ENCODE assay signal across 14 cellular contexts in genomic region chr16:74730049-74730683, GRCh38. TPM values are rescaled to one million over a fixed set of nuclear protein-coding genes. Genes with fewer than 3 reads are reported as not detected.
DNase-seq lines count a peak whose midpoint lies in the region; ATAC-seq, FAIRE-seq and TF ChIP-seq lines count a peak whose summit lies in the region.
"Had no signal": no experiment of that assay in that cellular context is flagged by ENCODE, and none has a peak within 500 bp of the region (broad histone marks: within the 10 kb centered on the region; RNA-seq: fewer than 3 reads in every experiment).

No MANE protein-coding gene starts in this region.

- no peak overlapping the region for H3K4me3 ChIP-seq in HEK293 (ENCODE audit: low read depth, low read length)
- no peak overlapping the region for H3K4me3 ChIP-seq in RWPE2 (ENCODE audit: severe bottlenecking)
- no peak overlapping the region for H3K4me3 ChIP-seq in small intestine (ENCODE audit: low read depth in 1 of 2, low read length in 2 of 2)
- H3K4me3 ChIP-seq in adrenal gland = no peak overlapping the region
- H3K4me3 ChIP-seq: esophagus muscularis mucosa, SJSA1 had no signal

- H3K27me3 ChIP-seq in RWPE2 (ENCODE audit: insufficient read depth, poor library complexity, severe bottlenecking) (no peaks in the 10 kb centered on the region), foreskin keratinocyte (no peaks in the 10 kb centered on the region), small intestine (ENCODE audit: control insufficient read depth in 2 of 2, insufficient read depth in 2 of 2, low read length in 2 of 2) (no peaks in the 10 kb centered on the region), adrenal gland (no peaks in the 10 kb centered on the region)
- H3K27me3 ChIP-seq: brain microvascular endothelial cell, SJSA1 had no signal

- no peak for FAIRE-seq in small intestine (lab: Jason Lieb, UNC)
- FAIRE-seq: GM12891 had no signal

- POLR2A ChIA-PET in HEK293 (lab: Yijun Ruan, JAX) = interaction anchor here (0.6 to 0.7 kb wide), 2 partner anchors 16 to 23 kb away, joined by 3 read pairs; no protein-coding TSS in a partner anchor

- no peaks in the 10 kb centered on the region for H3K4me1 ChIP-seq in HEK293 (ENCODE audit: control insufficient read depth, insufficient read depth, low read length)
- peaks cover 14% of the 10 kb centered on the region for H3K4me1 ChIP-seq in RWPE2 (ENCODE audit: insufficient read depth, poor library complexity, severe bottlenecking)
- peaks cover 12% of the 10 kb centered on the region for H3K4me1 ChIP-seq in foreskin keratinocyte
- peaks cover 0 to 5% of the 10 kb centered on the region in 2 donors for H3K4me1 ChIP-seq in small intestine (ENCODE audit: control insufficient read depth in 2 of 2, insufficient read depth in 1 of 2, low read depth in 1 of 2, low read length in 1 of 2)
- H3K4me1 ChIP-seq in adrenal gland (replicated peaks in 1 of 2) = no peaks in the 10 kb centered on the region

- CTCF ChIA-PET in HEK293 (lab: Yijun Ruan, JAX) = interaction anchor here (2.4 kb wide), 1 partner anchor 132 kb away, joined by 12 read pairs; no protein-coding TSS in a partner anchor

- H3K36me3 ChIP-seq in HEK293 (ENCODE audit: control insufficient read depth in 2 of 2, insufficient read depth in 1 of 2, low read length in 2 of 2) (no peaks in the 10 kb centered on the region), RWPE2 (ENCODE audit: low read depth) (no peaks in the 10 kb centered on the region), small intestine (ENCODE audit: control insufficient read depth in 2 of 2, insufficient read depth in 2 of 2, low read length in 2 of 2) (no peaks in the 10 kb centered on the region), adrenal gland (replicated peaks in 1 of 2) (no peaks in the 10 kb centered on the region)
- H3K36me3 ChIP-seq: brain microvascular endothelial cell, esophagus muscularis mucosa, SJSA1 had no signal

- TF ChIP-seq CTCF in HEK293 (tag by site-specific recombination; IDR thresholded peaks at IDR 0.05) = no peak
- TF ChIP-seq CTCF in RWPE2 (IDR thresholded peaks at IDR 0.05; ENCODE audit: poor library complexity, severe bottlenecking) = no peak
- TF ChIP-seq CTCF in foreskin keratinocyte (conservative IDR thresholded peaks at IDR 0.05) = no peak
- TF ChIP-seq CTCF in adrenal gland (IDR thresholded peaks at IDR 0.05) = no peak

- H3K9me3 ChIP-seq in HEK293 (ENCODE audit: control insufficient read depth, insufficient read depth, low read depth, low read length) (no peaks in the 10 kb centered on the region; the same call in 1 of the 2 replicates), RWPE2 (ENCODE audit: severe bottlenecking) (no peaks in the 10 kb centered on the region), small intestine (ENCODE audit: control insufficient read depth, low read depth) (no peaks in the 10 kb centered on the region), adrenal gland (replicated peaks in 1 of 3) (peaks cover 0 to 8% (median 0%) of the 10 kb centered on the region in 3 donors)

- no peak for TF ChIP-seq POLR2A in adrenal gland (IDR thresholded peaks at IDR 0.05)

- ATAC-seq in RWPE2 (ENCODE audit: low read depth) (peak; percentile 76), foreskin keratinocyte (peak; percentile 67), GM19035 (IDR thresholded peaks at IDR 0.05; ENCODE audit: unreplicated experiment) (no peak)
- ATAC-seq: activated T-cell treated with anti-CD3 and anti-CD28 coated beads, Interleukin-2, amount 50 U/mL, for 72 hours had no signal

- WGBS in small intestine, 3 donors = 24 to 43% (median 32%) methylated on average over 6 of the region's 6 CpGs
- 49 to 68% (median 63%) methylated on average over 4 to 6 of the region's 6 CpGs for WGBS in adrenal gland, 4 donors

- intact Hi-C loops in adrenal gland (cut with DNase I) = no loop called here

- H3K27ac ChIP-seq in HEK293 (ENCODE audit: extremely low read depth, low read depth, low read length) = no peak overlapping the region
- peak overlapping the region; percentile 27 for H3K27ac ChIP-seq in RWPE2 (ENCODE audit: poor library complexity, severe bottlenecking)
- peak overlapping the region; percentile 22 for H3K27ac ChIP-seq in foreskin keratinocyte
- peak overlapping the region; percentile 57 to 84 for H3K27ac ChIP-seq in small intestine (ENCODE audit: low read depth in 1 of 2, low read length in 1 of 2)
- H3K27ac ChIP-seq in adrenal gland = no peak overlapping the region
- H3K27ac ChIP-seq: brain microvascular endothelial cell, esophagus muscularis mucosa, SJSA1 had no signal

- DNase-seq in RWPE2 (ENCODE audit: low spot score) (no peak), foreskin keratinocyte (peak; percentile 40 to 63), small intestine (peak; percentile 85), NCI-H2171 treated with DMSO at 0.1 percent for 48 hours (lab: John Stamatoyannopoulos, UW) (no peak), adrenal gland (no peak)
- DNase-seq: activated T-cell treated with anti-CD3 and anti-CD28 coated beads, Interleukin-2, amount 50 U/mL, for 72 hours; brain microvascular endothelial cell; NCI-H524 treated with DMSO at 0.1 percent for 48 hours had no signal

TF ChIP-seq in HEK293, 187 proteins besides CTCF, POLR2A, EP300 and RAD21 (continues in another document):
- TF ChIP-seq KLF8 (tag by site-specific recombination; IDR thresholded peaks at IDR 0.05) = no peak
- no peak for TF ChIP-seq ZNF37A (tag by site-specific recombination; IDR thresholded peaks at IDR 0.05)
- peak; percentile 45 for TF ChIP-seq KLF1 (tag by site-specific recombination; IDR thresholded peaks at IDR 0.05)
- no peak for TF ChIP-seq ZNF174 (tag by site-specific recombination; IDR thresholded peaks at IDR 0.05)
- TF ChIP-seq, protein P1, sequence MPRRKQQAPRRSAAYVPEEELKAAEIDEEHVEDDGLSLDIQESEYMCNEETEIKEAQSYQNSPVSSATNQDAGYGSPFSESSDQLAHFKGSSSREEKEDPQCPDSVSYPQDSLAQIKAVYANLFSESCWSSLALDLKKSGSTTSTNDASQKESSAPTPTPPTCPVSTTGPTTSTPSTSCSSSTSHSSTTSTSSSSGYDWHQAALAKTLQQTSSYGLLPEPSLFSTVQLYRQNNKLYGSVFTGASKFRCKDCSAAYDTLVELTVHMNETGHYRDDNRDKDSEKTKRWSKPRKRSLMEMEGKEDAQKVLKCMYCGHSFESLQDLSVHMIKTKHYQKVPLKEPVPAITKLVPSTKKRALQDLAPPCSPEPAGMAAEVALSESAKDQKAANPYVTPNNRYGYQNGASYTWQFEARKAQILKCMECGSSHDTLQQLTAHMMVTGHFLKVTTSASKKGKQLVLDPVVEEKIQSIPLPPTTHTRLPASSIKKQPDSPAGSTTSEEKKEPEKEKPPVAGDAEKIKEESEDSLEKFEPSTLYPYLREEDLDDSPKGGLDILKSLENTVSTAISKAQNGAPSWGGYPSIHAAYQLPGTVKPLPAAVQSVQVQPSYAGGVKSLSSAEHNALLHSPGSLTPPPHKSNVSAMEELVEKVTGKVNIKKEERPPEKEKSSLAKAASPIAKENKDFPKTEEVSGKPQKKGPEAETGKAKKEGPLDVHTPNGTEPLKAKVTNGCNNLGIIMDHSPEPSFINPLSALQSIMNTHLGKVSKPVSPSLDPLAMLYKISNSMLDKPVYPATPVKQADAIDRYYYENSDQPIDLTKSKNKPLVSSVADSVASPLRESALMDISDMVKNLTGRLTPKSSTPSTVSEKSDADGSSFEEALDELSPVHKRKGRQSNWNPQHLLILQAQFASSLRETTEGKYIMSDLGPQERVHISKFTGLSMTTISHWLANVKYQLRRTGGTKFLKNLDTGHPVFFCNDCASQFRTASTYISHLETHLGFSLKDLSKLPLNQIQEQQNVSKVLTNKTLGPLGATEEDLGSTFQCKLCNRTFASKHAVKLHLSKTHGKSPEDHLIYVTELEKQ (tag by site-specific recombination; IDR thresholded peaks at IDR 0.05; ENCODE audit: borderline replicate concordance) = no peak
- TF ChIP-seq PRDM10 (tag by site-specific recombination; IDR thresholded peaks at IDR 0.05) = peak; percentile 41; the same call in 1 of the 2 replicates
- no peak for TF ChIP-seq PRDM1 (tag by site-specific recombination; IDR thresholded peaks at IDR 0.05)
- TF ChIP-seq TRIM28 (IDR thresholded peaks at IDR 0.05; ENCODE audit: borderline replicate concordance, low read length) = no peak
- TF ChIP-seq BCL11B (tag by site-specific recombination; IDR thresholded peaks at IDR 0.05; ENCODE audit: low read depth) = no peak

RNA-seq across cellular contexts. Expression of gene MLKL, which starts 29.5 kb away (rescaled TPM):
- total RNA-seq in foreskin keratinocyte (19.8 and 23.6 TPM in 2 replicates), adrenal gland (10 to 100 TPM in 6 of 8 donors, 1 to 10 TPM in 2; 6.2 to 18.8 (median 11.0) TPM)
- polyA plus RNA-seq in foreskin keratinocyte (14.0 and 14.4 TPM in 2 replicates), small intestine (10 to 100 TPM in 2 of 3 donors, 1 to 10 TPM in 1; 6.5 to 18.9 (median 12.3) TPM), adrenal gland (10 to 100 TPM in 2 of 3 donors, 1 to 10 TPM in 1; 7.9 to 26.1 (median 15.2) TPM)
- polyA plus RNA-seq: neural cell had no signal

RNA-seq across cellular contexts. Expression of gene FA2H, which starts 44.5 kb away (rescaled TPM):
- total RNA-seq in foreskin keratinocyte (0.14 and 0.27 TPM in 2 replicates), adrenal gland (1 to 10 TPM in 1 of 8 donors, under 1 TPM in 4, not detected in 3; 0.18 to 6.1 (median 0.39) TPM)
- polyA plus RNA-seq in foreskin keratinocyte (0.17 and 0.18 TPM in 2 replicates), small intestine (10 to 100 TPM in 1 of 3 donors, 1 to 10 TPM in 2; 6.7 to 17.8 (median 8.4) TPM), adrenal gland (under 1 TPM in 2 of 3 donors, not detected in 1; 0.17 to 0.33 TPM)
- total RNA-seq: activated T-cell treated with anti-CD3 and anti-CD28 coated beads, Interleukin-2, amount 50 U/mL, for 72 hours; SJSA1 had no signal
- polyA plus RNA-seq: neural cell had no signal

Comparison
In these comparisons a context has a peak if more than half of its experiments do, and no peak if none do; other contexts are left out.
1. H3K27ac ChIP-seq: peak in RWPE2 (single experiment), foreskin keratinocyte (single experiment) and small intestine (2 of 2); none in HEK293 (single experiment) and adrenal gland (0 of 5).
2. DNase-seq: peak in foreskin keratinocyte (2 of 2) and small intestine (single experiment); none in RWPE2 (single experiment), NCI-H2171 treated with DMSO at 0.1 percent for 48 hours (single experiment) and adrenal gland (0 of 7).